Comparison of ENCODE assay signal across 10 cellular contexts in the genomic region with DNA sequence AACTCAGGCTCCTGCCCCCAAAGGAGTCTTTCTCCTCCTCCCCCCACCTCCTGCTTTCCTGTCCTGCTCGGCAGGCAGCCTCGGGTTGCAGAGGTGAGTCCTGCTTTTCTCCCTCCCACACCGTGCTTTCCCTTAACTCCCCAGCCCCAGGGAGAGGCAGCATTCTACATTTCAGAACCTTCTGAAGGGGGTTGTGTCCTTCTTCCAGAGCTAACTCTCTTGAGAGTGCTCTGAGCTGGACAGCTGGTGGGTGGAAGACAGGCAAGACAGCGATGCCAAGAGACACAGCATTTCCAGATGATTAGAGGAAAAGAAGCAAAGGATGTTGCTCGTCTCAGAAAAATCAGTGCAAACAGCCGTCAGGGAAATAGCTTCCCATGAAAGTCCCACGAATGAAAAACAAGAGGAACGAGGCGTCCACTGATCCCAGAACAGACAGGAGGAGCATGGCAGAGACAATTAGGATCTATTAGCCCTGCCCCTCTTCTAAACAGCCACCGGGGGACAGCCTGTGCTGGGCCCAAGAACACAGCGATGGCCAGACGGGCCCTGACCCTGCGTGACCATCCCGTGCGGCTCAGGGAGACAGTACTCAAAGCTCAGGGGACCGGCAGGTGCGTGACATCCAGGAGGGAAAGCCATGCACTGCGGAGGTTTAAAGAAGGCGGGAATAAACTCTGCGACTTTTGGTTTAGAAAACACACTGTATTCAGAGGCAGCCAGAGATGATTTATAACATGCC.
DNase-seq lines count a peak whose midpoint lies in the region; ATAC-seq and TF ChIP-seq lines count a peak whose summit lies in the region.
"Had no signal": no experiment of that assay in that cellular context is flagged by ENCODE, and none has a peak within 500 bp of the region (broad histone marks: within the 10 kb centered on the region; RNA-seq: fewer than 3 reads in every experiment).

No MANE protein-coding gene starts in this region.

- no peak for ATAC-seq in activated CD4-positive, CD25-positive, alpha-beta regulatory T cell treated with anti-CD3 and anti-CD28 coated beads, Interleukin-2, amount 50 U/mL, for 24 hours
- ATAC-seq: left colon had no signal

- DNase-seq in colonic mucosa (peak; percentile 8), GM13977 (ENCODE audit: low spot score) (no peak), hepatocyte (ENCODE audit: low spot score) (no peak)
- no peak for DNase-seq in stimulated activated naive CD4-positive, alpha-beta T cell treated with Interleukin-2 at 50 U/mL for 16 hours (lab: John Stamatoyannopoulos, UW)

- H3K27me3 ChIP-seq in colonic mucosa (no peaks in the 10 kb centered on the region), mononuclear cell (ENCODE audit: insufficient read depth, low read length) (no peaks in the 10 kb centered on the region), subcutaneous abdominal adipose tissue (ENCODE audit: control insufficient read depth in 5 of 5, insufficient read depth in 4 of 5, low read length in 5 of 5) (peaks cover 2 to 20% (median 10%) of the 10 kb centered on the region in 5 donors), hepatocyte (no peaks in the 10 kb centered on the region)

- intact Hi-C loops in colonic mucosa (cut with DNase I), result no loop called here

- TF ChIP-seq CTCF in colonic mucosa (IDR thresholded peaks at IDR 0.05) (no peak), GM13977 (IDR thresholded peaks at IDR 0.05; ENCODE audit: extremely low read depth, insufficient read depth, missing control alignments) (no peak), hepatocyte (IDR thresholded peaks at IDR 0.05; ENCODE audit: poor library complexity) (no peak)

- H3K79me2 ChIP-seq in hepatocyte, result no peaks in the 10 kb centered on the region

- H4K20me1 ChIP-seq in hepatocyte (ENCODE audit: insufficient read depth, poor library complexity, severe bottlenecking), result no peaks in the 10 kb centered on the region

- in situ Hi-C loops in GM13977 (cut with MboI; ENCODE audit: low pct_unique_long_range_greater_than_20kb, low sequenced_read_pairs, unreplicated experiment), result no loop called here

- H3K36me3 ChIP-seq in KOPT-K1 (ENCODE audit: insufficient read depth, low read length) (no peaks in the 10 kb centered on the region), colonic mucosa (no peaks in the 10 kb centered on the region), subcutaneous abdominal adipose tissue (ENCODE audit: control insufficient read depth in 5 of 5, insufficient read depth in 5 of 5, low read length in 5 of 5) (no peaks in the 10 kb centered on the region), hepatocyte (replicated peaks; ENCODE audit: insufficient read depth, low read depth) (no peaks in the 10 kb centered on the region)

- H3K9me2 ChIP-seq in hepatocyte (replicated peaks; ENCODE audit: insufficient read depth), result no peaks in the 10 kb centered on the region

- peak overlapping the region in 1 of 2 donors; percentile 2 for H3K9ac ChIP-seq in colonic mucosa (ENCODE audit: low read depth in 2 of 2, low read length in 2 of 2)
- peak overlapping the region in 2 of 5 donors; percentile 8 to 53 for H3K9ac ChIP-seq in subcutaneous abdominal adipose tissue (ENCODE audit: low read length in 5 of 5)

- no peak overlapping the region for H2AFZ ChIP-seq in hepatocyte

- H3K4me1 ChIP-seq in colonic mucosa, result no peaks in the 10 kb centered on the region
- H3K4me1 ChIP-seq in mononuclear cell (ENCODE audit: insufficient read depth, low read length), result peaks cover 31% of the 10 kb centered on the region
- H3K4me1 ChIP-seq in subcutaneous abdominal adipose tissue (ENCODE audit: control insufficient read depth in 5 of 5, insufficient read depth in 5 of 5, low read length in 5 of 5), result peaks cover 0 to 22% (median 18%) of the 10 kb centered on the region in 5 donors
- H3K4me1 ChIP-seq in hepatocyte (ENCODE audit: insufficient read depth), result no peaks in the 10 kb centered on the region

- H3K4me3 ChIP-seq in colonic mucosa, result no peak overlapping the region
- H3K4me3 ChIP-seq in mononuclear cell (ENCODE audit: low read length), result peak overlapping the region; percentile 54
- peak overlapping the region in 4 of 5 donors; percentile 36 to 54 (median 40) for H3K4me3 ChIP-seq in subcutaneous abdominal adipose tissue (ENCODE audit: low read depth in 1 of 5, low read length in 5 of 5)
- H3K4me3 ChIP-seq in hepatocyte, result no peak overlapping the region
- H3K4me3 ChIP-seq: K562 had no signal

- peak overlapping the region; percentile 86 for H3K27ac ChIP-seq in KOPT-K1 (ENCODE audit: low read depth, low read length, poor library complexity, severe bottlenecking)
- no peak overlapping the region for H3K27ac ChIP-seq in colonic mucosa
- H3K27ac ChIP-seq in subcutaneous abdominal adipose tissue (ENCODE audit: low read depth, low read length), result no peak overlapping the region
- no peak overlapping the region for H3K27ac ChIP-seq in hepatocyte

- no peaks in the 10 kb centered on the region for H3K9me3 ChIP-seq in KOPT-K1 (ENCODE audit: insufficient read depth, low read length, poor library complexity, severe bottlenecking)
- H3K9me3 ChIP-seq in colonic mucosa, result no peaks in the 10 kb centered on the region
- H3K9me3 ChIP-seq in mononuclear cell (ENCODE audit: low read depth, low read length), result no peaks in the 10 kb centered on the region
- no peaks in the 10 kb centered on the region for H3K9me3 ChIP-seq in subcutaneous abdominal adipose tissue (ENCODE audit: control insufficient read depth in 5 of 5, low read length in 5 of 5)
- no peaks in the 10 kb centered on the region for H3K9me3 ChIP-seq in hepatocyte (ENCODE audit: low read depth)

- WGBS in hepatocyte (ENCODE audit: low lambda C conversion rate, missing lambda C conversion rate), result 74% methylated on average over 20 of the region's 20 CpGs

- no peak overlapping the region for H3K4me2 ChIP-seq in hepatocyte

Comparison
In these comparisons a context has a peak if more than half of its experiments do, and no peak if none do; other contexts are left out.
1. H3K4me3 ChIP-seq: peak in mononuclear cell (single experiment) and subcutaneous abdominal adipose tissue (4 of 5); none in colonic mucosa (single experiment) and hepatocyte (single experiment).